20 cellular contexts compared by ENCODE assay signal in the genomic region with DNA sequence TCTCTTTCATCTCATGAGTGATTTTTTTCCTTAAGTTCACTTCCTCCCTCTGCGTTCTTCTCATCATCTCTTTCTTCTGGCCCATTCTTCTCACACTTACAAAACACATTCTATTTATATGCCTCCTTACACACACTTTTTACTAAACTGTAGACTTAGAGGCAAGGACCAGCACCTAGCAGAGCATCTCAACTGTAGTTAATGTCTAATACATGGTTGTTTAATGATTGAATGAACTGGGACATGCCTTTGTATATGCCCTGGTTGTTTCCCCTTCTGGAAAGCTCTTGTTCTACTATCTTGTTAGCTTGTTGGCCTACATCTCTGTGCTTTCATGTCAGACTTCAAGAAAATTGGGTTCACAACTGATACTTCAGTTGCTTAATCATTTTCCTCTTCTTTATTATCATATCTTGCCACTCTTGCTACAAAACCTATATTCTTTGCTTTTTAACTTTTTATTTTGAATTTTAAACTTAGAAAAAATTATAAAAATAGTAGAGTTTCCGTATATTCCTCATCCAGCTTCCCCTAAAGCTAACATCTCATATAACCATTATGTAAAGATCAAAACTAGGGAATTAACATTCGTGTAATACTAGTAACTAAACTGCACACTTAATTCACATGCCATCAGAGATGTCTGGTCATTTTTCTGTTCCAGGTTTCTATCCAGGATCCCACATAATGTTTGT.
"Had no signal": no experiment of that assay in that cellular context is flagged by ENCODE, and none has a peak within 500 bp of the region (broad histone marks: within the 10 kb centered on the region; RNA-seq: fewer than 3 reads in every experiment).

No MANE protein-coding gene starts in this region.

- H3K4me2 ChIP-seq: neural progenitor cell, smooth muscle cell had no signal

- H2AFZ ChIP-seq: neural progenitor cell had no signal

- H3K4me1 ChIP-seq: neural progenitor cell had no signal

- ATAC-seq: esophagus mucosa, gastrocnemius medialis, heart right ventricle, left cardiac atrium, left ventricle myocardium superior, right cardiac atrium had no signal

- DNase-seq: cortex of kidney; effector memory CD4-positive, alpha-beta T cell; gastrocnemius medialis; heart right ventricle; immature natural killer cell; left cardiac atrium; left ventricle myocardium superior; mesenchymal stem cell; midbrain; nucleus accumbens; ovary; right cardiac atrium; stimulated activated CD4-positive, alpha-beta T cell treated with anti-CD3 and anti-CD28 coated beads, Interleukin-2, amount 100 ng/mL, for 48 hours; stimulated activated naive CD4-positive, alpha-beta T cell treated with Interleukin-2 at 50 U/mL for 16 hours had no signal

- H3K27ac ChIP-seq: gastrocnemius medialis, heart right ventricle, neural progenitor cell, ovary had no signal

- H3K27me3 ChIP-seq: gastrocnemius medialis, heart right ventricle, neural progenitor cell, ovary had no signal

- H3K9ac ChIP-seq: neural progenitor cell had no signal

- H3K9me3 ChIP-seq: gastrocnemius medialis, ovary had no signal

- FAIRE-seq: endometrium, keratinocyte had no signal

- H3K36me3 ChIP-seq: gastrocnemius medialis, neural progenitor cell, ovary had no signal

- H3K4me3 ChIP-seq: gastrocnemius medialis, heart right ventricle, lung, neural progenitor cell, ovary, smooth muscle cell had no signal
